In genomic region chr2:201262718-201263117, GRCh38 we compare ENCODE assay signal across 15 cellular contexts. TPM values are rescaled to one million over a fixed set of nuclear protein-coding genes. Genes with fewer than 3 reads are reported as not detected.
DNase-seq lines count a peak whose midpoint lies in the region; ATAC-seq, FAIRE-seq and TF ChIP-seq lines count a peak whose summit lies in the region.
"Had no signal": no experiment of that assay in that cellular context is flagged by ENCODE, and none has a peak within 500 bp of the region (broad histone marks: within the 10 kb centered on the region; RNA-seq: fewer than 3 reads in every experiment).

No MANE protein-coding gene starts in this region.

- CTCF ChIA-PET in activated naive CD4-positive, alpha-beta T cell treated with anti-CD3 and anti-CD28 coated beads for 36 hours (lab: Charles Lee) = interaction anchor here (0.9 to 8.5 kb wide), 8 partner anchors 9 to 136 kb away, joined by 3 to 68 read pairs (median 6); partner anchors contain the start of gene CASP10
- CTCF ChIA-PET in endothelial cell of umbilical vein (lab: Charles Lee) = no interaction called here

- no peak for TF ChIP-seq CTCF in SU-DHL-6 (IDR thresholded peaks at IDR 0.05; ENCODE audit: insufficient read depth, low read length, poor library complexity, severe bottlenecking)
- no peak for TF ChIP-seq CTCF in endothelial cell of umbilical vein (IDR thresholded peaks at IDR 0.05; ENCODE audit: extremely low read depth in 1 of 2, insufficient read depth in 1 of 2, low read depth in 1 of 2, low read length in 2 of 2)
- TF ChIP-seq CTCF in upper lobe of right lung (IDR thresholded peaks at IDR 0.05) = no peak
- no peak for TF ChIP-seq CTCF in type B pancreatic cell (conservative IDR thresholded peaks at IDR 0.05)

- H3K79me2 ChIP-seq in SU-DHL-6 (ENCODE audit: insufficient read depth, low read length) = peaks cover 70% of the 10 kb centered on the region
- peaks cover 10% of the 10 kb centered on the region for H3K79me2 ChIP-seq in endothelial cell of umbilical vein (ENCODE audit: control insufficient read depth, insufficient read depth, low read length)

- no peaks in the 10 kb centered on the region for H3K9me3 Mint-ChIP-seq in activated naive CD4-positive, alpha-beta T cell treated with anti-CD3 and anti-CD28 coated beads for 36 hours
- no peaks in the 10 kb centered on the region for H3K9me3 Mint-ChIP-seq in type B pancreatic cell

- H3K27me3 ChIP-seq in SU-DHL-6 (ENCODE audit: low read length) (no peaks in the 10 kb centered on the region), endothelial cell of umbilical vein (ENCODE audit: control insufficient read depth in 2 of 2, insufficient read depth in 2 of 2, low read length in 2 of 2) (no peaks in the 10 kb centered on the region), upper lobe of right lung (no peaks in the 10 kb centered on the region)
- H3K27me3 ChIP-seq: adrenal gland, uterus had no signal

- H3K4me1 ChIP-seq in endothelial cell of umbilical vein (ENCODE audit: control insufficient read depth, extremely low read depth, insufficient read depth, low read length) (peaks cover 25% of the 10 kb centered on the region), upper lobe of right lung (peaks cover 30% of the 10 kb centered on the region)
- H3K4me1 ChIP-seq: uterus had no signal

- BruUV-seq in endothelial cell of umbilical vein (replicated peaks; lab: Mats Ljungman, UMichigan) = no TSS peak

- H3K27me3 Mint-ChIP-seq in activated naive CD4-positive, alpha-beta T cell treated with anti-CD3 and anti-CD28 coated beads for 36 hours (ENCODE audit: low read depth) = no peaks in the 10 kb centered on the region
- H3K27me3 Mint-ChIP-seq in type B pancreatic cell = no peaks in the 10 kb centered on the region

- no peaks in the 10 kb centered on the region for H3K9me1 ChIP-seq in endothelial cell of umbilical vein (replicated peaks; ENCODE audit: control insufficient read depth, extremely low read depth, insufficient read depth, low read length)

- H3K9ac ChIP-seq in SU-DHL-6 (ENCODE audit: low read length) (0 out of 2 replicates have a peak overlapping the region, but pooled peaks have one; percentile 2), endothelial cell of umbilical vein (replicated peaks; ENCODE audit: extremely low read depth, insufficient read depth, low read length) (no peak overlapping the region)

- peak; percentile 69 for DNase-seq in activated naive CD4-positive, alpha-beta T cell treated with anti-CD3 and anti-CD28 coated beads for 36 hours
- no peak for DNase-seq in activated naive CD4-positive, alpha-beta T cell (lab: John Stamatoyannopoulos, UW)
- no peak for DNase-seq in endothelial cell of umbilical vein (ENCODE audit: low read depth, low spot score)
- no peak for DNase-seq in upper lobe of right lung
- DNase-seq in type B pancreatic cell (ENCODE audit: extremely low spot score, unreplicated experiment) = no peak
- no peak for DNase-seq in NCI-H187 treated with DMSO at 0.1 percent for 48 hours (lab: John Stamatoyannopoulos, UW)
- DNase-seq: adrenal gland, cortex of kidney, islet precursor cell, SHP77, uterus had no signal

- TF ChIP-seq POLR2A in endothelial cell of umbilical vein (IDR thresholded peaks at IDR 0.05; ENCODE audit: low read depth, low read length) = no peak

- no peaks in the 10 kb centered on the region for H4K20me1 ChIP-seq in SU-DHL-6 (ENCODE audit: low read depth, low read length)
- no peaks in the 10 kb centered on the region for H4K20me1 ChIP-seq in endothelial cell of umbilical vein (replicated peaks; ENCODE audit: control insufficient read depth, extremely low read depth, insufficient read depth, low read length)

- H3K9me2 ChIP-seq in SU-DHL-6 (replicated peaks; ENCODE audit: insufficient read depth, low read length) = no peaks in the 10 kb centered on the region

- peak overlapping the region; percentile 92 for H3K27ac Mint-ChIP-seq in activated naive CD4-positive, alpha-beta T cell treated with anti-CD3 and anti-CD28 coated beads for 36 hours
- no peak overlapping the region for H3K27ac Mint-ChIP-seq in type B pancreatic cell

- ATAC-seq in upper lobe of right lung (no peak), HG02970 (IDR thresholded peaks at IDR 0.05; ENCODE audit: low FRiP score, unreplicated experiment) (no peak)
- ATAC-seq: sciatic nerve had no signal

- H3K27ac ChIP-seq in SU-DHL-6 (ENCODE audit: low read depth, low read length) (no peak overlapping the region), endothelial cell of umbilical vein (ENCODE audit: insufficient read depth, low read depth, low read length) (no peak overlapping the region), upper lobe of right lung (no peak overlapping the region)
- H3K27ac ChIP-seq: adrenal gland, uterus, VCaP had no signal

- H3K9me3 ChIP-seq in SU-DHL-6 (ENCODE audit: insufficient read depth, low read length) (no peaks in the 10 kb centered on the region), endothelial cell of umbilical vein (replicated peaks; ENCODE audit: control insufficient read depth, insufficient read depth, low read length) (no peaks in the 10 kb centered on the region), upper lobe of right lung (no peaks in the 10 kb centered on the region)
- H3K9me3 ChIP-seq: adrenal gland, uterus had no signal

- peaks cover 76% of the 10 kb centered on the region for H3K4me1 Mint-ChIP-seq in activated naive CD4-positive, alpha-beta T cell treated with anti-CD3 and anti-CD28 coated beads for 36 hours (ENCODE audit: low read depth)
- H3K4me1 Mint-ChIP-seq in type B pancreatic cell (ENCODE audit: unreplicated experiment) = peaks cover 20% of the 10 kb centered on the region

- H3K4me3 ChIP-seq in SU-DHL-6 (ENCODE audit: insufficient read depth, low read length, poor library complexity, severe bottlenecking) = no peak overlapping the region
- H3K4me3 ChIP-seq in endothelial cell of umbilical vein (replicated peaks in 1 of 3; ENCODE audit: insufficient read depth in 1 of 3, low read depth in 1 of 3, low read length in 3 of 3) = no peak overlapping the region
- peak overlapping the region; percentile 47 for H3K4me3 ChIP-seq in upper lobe of right lung
- H3K4me3 ChIP-seq: adrenal gland, uterus had no signal

- H3K4me2 ChIP-seq in SU-DHL-6 (ENCODE audit: low read depth, low read length, poor library complexity, severe bottlenecking) = peak overlapping the region; percentile 99
- no peak overlapping the region for H3K4me2 ChIP-seq in endothelial cell of umbilical vein (ENCODE audit: insufficient read depth, low read length)

- peak; percentile 77 for FAIRE-seq in endothelial cell of umbilical vein (lab: Jason Lieb, UNC)

- dilution Hi-C loops in endothelial cell of umbilical vein (cut with MboI; ENCODE audit: extremely low pct_ligation_motif_present, low sequenced_read_pairs) = no loop called here

- H3F3A ChIP-seq in SU-DHL-6 (ENCODE audit: insufficient read depth) = peaks cover 23% of the 10 kb centered on the region

- intact Hi-C loops in activated naive CD4-positive, alpha-beta T cell treated with anti-CD3 and anti-CD28 coated beads for 36 hours (cut with micrococcal nuclease) = loop anchor here (1.0 to 5.0 kb wide), 13 partner anchors 8 to 1380 kb away; partner anchors contain the start of genes ALS2, STRADB, TMEM237 and TRAK2
- intact Hi-C loops in endothelial cell of umbilical vein (cut with micrococcal nuclease) (no loop called here), upper lobe of right lung (cut with DNase I) (no loop called here)

- H3K36me3 Mint-ChIP-seq in activated naive CD4-positive, alpha-beta T cell treated with anti-CD3 and anti-CD28 coated beads for 36 hours (ENCODE audit: low read depth) = peaks cover 25% of the 10 kb centered on the region
- no peaks in the 10 kb centered on the region for H3K36me3 Mint-ChIP-seq in type B pancreatic cell

- POLR2A ChIA-PET in endothelial cell of umbilical vein (lab: Charles Lee) = no interaction called here

- H3K4me3 Mint-ChIP-seq in activated naive CD4-positive, alpha-beta T cell treated with anti-CD3 and anti-CD28 coated beads for 36 hours = peak overlapping the region; percentile 60
- H3K4me3 Mint-ChIP-seq in type B pancreatic cell = no peak overlapping the region

- H3K36me3 ChIP-seq in SU-DHL-6 (ENCODE audit: low read length) (no peaks in the 10 kb centered on the region), endothelial cell of umbilical vein (ENCODE audit: control insufficient read depth in 2 of 2, extremely low read depth in 1 of 2, insufficient read depth in 2 of 2, low read length in 2 of 2) (no peaks in the 10 kb centered on the region), upper lobe of right lung (peaks cover 16% of the 10 kb centered on the region)
- H3K36me3 ChIP-seq: adrenal gland, uterus had no signal

- H2AFZ ChIP-seq in SU-DHL-6 (ENCODE audit: low read depth, low read length, severe bottlenecking) (no peak overlapping the region), endothelial cell of umbilical vein (ENCODE audit: low read depth, low read length) (no peak overlapping the region)

TF ChIP-seq in endothelial cell of umbilical vein, 7 proteins besides CTCF, POLR2A, EP300 and RAD21:
- TF ChIP-seq MYC (IDR thresholded peaks at IDR 0.05; ENCODE audit: low read depth, low read length) = no peak
- no peak for TF ChIP-seq POLR2AphosphoS5 (IDR thresholded peaks at IDR 0.05; ENCODE audit: insufficient read depth, low read depth, low read length)
- no peak for TF ChIP-seq JUN (IDR thresholded peaks at IDR 0.05; ENCODE audit: borderline replicate concordance, insufficient read depth, insufficient read length, low read depth)
- TF ChIP-seq EZH2 (IDR thresholded peaks at IDR 0.05; ENCODE audit: borderline replicate concordance, low read depth, low read length, severe bottlenecking) = no peak
- no peak for TF ChIP-seq MAX (IDR thresholded peaks at IDR 0.05; ENCODE audit: insufficient read depth, insufficient read length)
- TF ChIP-seq GATA2 (IDR thresholded peaks at IDR 0.05; ENCODE audit: insufficient read depth, insufficient read length, low read depth, low read length) = no peak
- TF ChIP-seq FOS (IDR thresholded peaks at IDR 0.05; ENCODE audit: borderline replicate concordance, insufficient read depth, low read length) = no peak
TF ChIP-seq in endothelial cell of umbilical vein: peak in this region for 0.

RNA-seq across cellular contexts. Expression of gene CASP8, which starts 2.4 kb away (rescaled TPM):
- 10 to 100 TPM; 37.0 to 39.8 TPM for total RNA-seq in activated naive CD4-positive, alpha-beta T cell treated with anti-CD3 and anti-CD28 coated beads for 36 hours
- 5.8 and 8.8 TPM in 2 replicates for total RNA-seq in endothelial cell of umbilical vein
- polyA plus RNA-seq in endothelial cell of umbilical vein = 3.5 and 5.3 TPM in 2 replicates
- polyA plus RNA-seq in endothelial cell of umbilical vein (2011; cell fraction: cytosol; rRNA removed) = 4.4 and 9.6 TPM in 2 replicates
- polyA plus RNA-seq in endothelial cell of umbilical vein (2011; cell fraction: nucleus; rRNA removed) = 17.3 and 17.7 TPM in 2 replicates
- polyA plus RNA-seq in endothelial cell of umbilical vein (2012) = 7.0 and 9.0 TPM in 2 replicates
- polyA minus RNA-seq in endothelial cell of umbilical vein = 1.6 and 4.6 TPM in 2 replicates
- 10.7 TPM for polyA minus RNA-seq in endothelial cell of umbilical vein (2011; cell fraction: cytosol; rRNA and poly(A)+ RNA removed)
- polyA minus RNA-seq in endothelial cell of umbilical vein (2011; cell fraction: nucleus; rRNA and poly(A)+ RNA removed) = 3.8 and 4.2 TPM in 2 replicates
- 39.5 TPM for total RNA-seq in upper lobe of right lung
- total RNA-seq in type B pancreatic cell (ENCODE audit: low replicate concordance) = 6.0 and 12.9 TPM in 2 replicates
